ENCODE assay signal across 9 cellular contexts in genomic region chr19:51372649-51373504, GRCh38. TPM values are rescaled to one million over a fixed set of nuclear protein-coding genes. Genes with fewer than 3 reads are reported as not detected.
DNase-seq lines count a peak whose midpoint lies in the region; ATAC-seq and TF ChIP-seq lines count a peak whose summit lies in the region.
"Had no signal": no experiment of that assay in that cellular context is flagged by ENCODE, and none has a peak within 500 bp of the region (broad histone marks: within the 10 kb centered on the region; RNA-seq: fewer than 3 reads in every experiment).

Gene NKG7, minus strand, starts transcription at chr19:51372654. Its CDS starts 119 bp downstream, at chr19:51372535.

- intact Hi-C loops in breast epithelium (cut with DNase I; ENCODE audit: low total_unique reads) = no loop called here

- no peak for TF ChIP-seq POLR2A in breast epithelium (IDR thresholded peaks at IDR 0.05)

- no peak for TF ChIP-seq CTCF in breast epithelium (IDR thresholded peaks at IDR 0.05)
- no peak for TF ChIP-seq CTCF in endothelial cell (IDR thresholded peaks at IDR 0.05; ENCODE audit: unreplicated experiment)

- no peaks in the 10 kb centered on the region for H3K27me3 ChIP-seq in breast epithelium

- no peaks in the 10 kb centered on the region for H3K36me3 ChIP-seq in breast epithelium

- peaks cover 6% of the 10 kb centered on the region for H3K36me3 Mint-ChIP-seq in endothelial cell (ENCODE audit: low read depth, unreplicated experiment)

- peaks cover 7% of the 10 kb centered on the region for H3K27me3 Mint-ChIP-seq in endothelial cell (ENCODE audit: unreplicated experiment)

- H3K27ac ChIP-seq in breast epithelium = no peak within 1 kb of the TSS

- no peak within 1 kb of the TSS for H3K4me3 Mint-ChIP-seq in endothelial cell (ENCODE audit: unreplicated experiment)

- ATAC-seq in HG02678 (IDR thresholded peaks at IDR 0.05; ENCODE audit: unreplicated experiment) (peak; percentile 39), GM19324 (IDR thresholded peaks at IDR 0.05; ENCODE audit: low FRiP score, unreplicated experiment) (no peak)
- peak; percentile 86 to 88 for ATAC-seq in activated CD4-positive, CD25-positive, alpha-beta regulatory T cell treated with anti-CD3 and anti-CD28 coated beads, Interleukin-2, amount 50 U/mL, for 24 hours

- H3K27ac Mint-ChIP-seq in endothelial cell (ENCODE audit: unreplicated experiment) = no peak within 1 kb of the TSS

- H3K9me3 Mint-ChIP-seq in endothelial cell (ENCODE audit: unreplicated experiment) = no peaks in the 10 kb centered on the region

- peak; percentile 25 for DNase-seq in effector CD8-positive, alpha-beta T cell (lab: John Stamatoyannopoulos, UW)
- DNase-seq in stimulated activated CD8-positive, alpha-beta memory T cell treated with anti-CD3 and anti-CD28 coated beads, Interleukin-7, amount 100 ng/mL, for 1 hour (ENCODE audit: low read depth in 2 of 2) = peak; percentile 64 to 66
- DNase-seq in breast epithelium (ENCODE audit: low spot score in 2 of 2) (no peak), COLO829 (ENCODE audit: low spot score) (no peak), endothelial cell (ENCODE audit: low spot score) (no peak)
- DNase-seq: left cardiac atrium had no signal

- H3K4me3 ChIP-seq in breast epithelium = no peak within 1 kb of the TSS

- H3K4me1 Mint-ChIP-seq in endothelial cell (ENCODE audit: unreplicated experiment) = peaks cover 9% of the 10 kb centered on the region

- H3K9me3 ChIP-seq in breast epithelium = no peaks in the 10 kb centered on the region

- no peaks in the 10 kb centered on the region for H3K4me1 ChIP-seq in breast epithelium

RNA-seq across cellular contexts. Expression of gene NKG7, which starts in this region (rescaled TPM):
- 1 to 10 TPM in 1 of 3 donors, not detected in 2; 2.1 TPM for total RNA-seq in breast epithelium
- not detected for total RNA-seq in endothelial cell (ENCODE audit: unreplicated experiment)

Comparison
In these comparisons a context has a peak if more than half of its experiments do, and no peak if none do; other contexts are left out.
1. DNase-seq: peak in effector CD8-positive, alpha-beta T cell (single experiment) and stimulated activated CD8-positive, alpha-beta memory T cell treated with anti-CD3 and anti-CD28 coated beads, Interleukin-7, amount 100 ng/mL, for 1 hour (2 of 2); none in breast epithelium (0 of 2), COLO829 (single experiment) and endothelial cell (single experiment).